ENCODE assay signal across 11 cellular contexts in genomic region chrX:1465261-1466231, GRCh38. TPM values are rescaled to one million over a fixed set of nuclear protein-coding genes. Genes with fewer than 3 reads are reported as not detected.
DNase-seq lines count a peak whose midpoint lies in the region; ATAC-seq and TF ChIP-seq lines count a peak whose summit lies in the region.
"Had no signal": no experiment of that assay in that cellular context is flagged by ENCODE, and none has a peak within 500 bp of the region (broad histone marks: within the 10 kb centered on the region; RNA-seq: fewer than 3 reads in every experiment).

No MANE protein-coding gene starts in this region.

- peaks cover 10 to 57% (median 49%) of the 10 kb centered on the region in 11 experiments; a peak in 21 of 22 replicates for H3K36me3 ChIP-seq in BLaER1 treated with 17β-estradiol and CSF1 and Interleukin-3, amounts not matched to agents 10 nM and 100 nM
- H3K36me3 ChIP-seq in HUES6 (ENCODE audit: control insufficient read depth, insufficient read depth, low read length), result no peaks in the 10 kb centered on the region
- H3K36me3 ChIP-seq in mucosa of descending colon (ENCODE audit: low read depth), result no peaks in the 10 kb centered on the region
- H3K36me3 ChIP-seq in osteoblast (ENCODE audit: insufficient read depth, low read length), result no peaks in the 10 kb centered on the region

- CTCF ChIA-PET in activated naive CD4-positive, alpha-beta T cell treated with anti-CD3 and anti-CD28 coated beads, Interleukin-2, amount 10 ng/mL, durations not matched to agents 7 days and 5 days (lab: Charles Lee), result no interaction called here

- peaks cover 87% of the 10 kb centered on the region for H3K4me1 Mint-ChIP-seq in activated naive CD4-positive, alpha-beta T cell treated with anti-CD3 and anti-CD28 coated beads, Interleukin-2, amount 10 ng/mL, durations not matched to agents 7 days and 5 days
- H3K4me1 Mint-ChIP-seq: endodermal cell had no signal

- no peak for DNase-seq in activated naive CD4-positive, alpha-beta T cell treated with anti-CD3 and anti-CD28 coated beads, Interleukin-2, amount 10 ng/mL, durations not matched to agents 7 days and 5 days
- DNase-seq in mucosa of descending colon, result peak in 2 of 3 donors; percentile 1 to 51
- no peak for DNase-seq in osteoblast (ENCODE audit: insufficient read length, low spot score, missing footprints)
- DNase-seq in SKM-1 (lab: John Stamatoyannopoulos, UW; ENCODE audit: unreplicated experiment), result no peak
- no peak for DNase-seq in NCI-H748 treated with DMSO at 0.1 percent for 48 hours (lab: John Stamatoyannopoulos, UW)
- DNase-seq: hypothalamus, NCI-H1436 had no signal

- no peak overlapping the region for H2AFZ ChIP-seq in osteoblast (ENCODE audit: low read length)

- peak overlapping the region; percentile 4 to 61 (median 47); a peak in 17 of 22 replicates for H3K9ac ChIP-seq in BLaER1 treated with 17β-estradiol and CSF1 and Interleukin-3, amounts not matched to agents 10 nM and 100 nM
- no peak overlapping the region for H3K9ac ChIP-seq in HUES6 (ENCODE audit: low read length)

- peak overlapping the region in 8 of 11 experiments; percentile 19 to 49 (median 32); a peak in 11 of 22 replicates for H3K27ac ChIP-seq in BLaER1 treated with 17β-estradiol and CSF1 and Interleukin-3, amounts not matched to agents 10 nM and 100 nM
- H3K27ac ChIP-seq in HUES6 (ENCODE audit: low read depth, low read length) (no peak overlapping the region), osteoblast (ENCODE audit: low read depth, low read length) (no peak overlapping the region)

- no peaks in the 10 kb centered on the region for H3K27me3 Mint-ChIP-seq in activated naive CD4-positive, alpha-beta T cell treated with anti-CD3 and anti-CD28 coated beads, Interleukin-2, amount 10 ng/mL, durations not matched to agents 7 days and 5 days

- ATAC-seq in mucosa of descending colon (no peak), HG03565 (IDR thresholded peaks at IDR 0.05; ENCODE audit: unreplicated experiment) (no peak)

- peak overlapping the region; percentile 73 for H3K4me3 Mint-ChIP-seq in activated naive CD4-positive, alpha-beta T cell treated with anti-CD3 and anti-CD28 coated beads, Interleukin-2, amount 10 ng/mL, durations not matched to agents 7 days and 5 days
- H3K4me3 Mint-ChIP-seq: endodermal cell had no signal

- peak overlapping the region; percentile 95 for H3K27ac Mint-ChIP-seq in activated naive CD4-positive, alpha-beta T cell treated with anti-CD3 and anti-CD28 coated beads, Interleukin-2, amount 10 ng/mL, durations not matched to agents 7 days and 5 days
- H3K27ac Mint-ChIP-seq: endodermal cell had no signal

- no peaks in the 10 kb centered on the region for H3K79me2 ChIP-seq in osteoblast (ENCODE audit: insufficient read depth, low read length)

- peaks cover 0 to 85% (median 75%) of the 10 kb centered on the region in 11 experiments; a peak in 18 of 22 replicates for H4K20me1 ChIP-seq in BLaER1 treated with 17β-estradiol and CSF1 and Interleukin-3, amounts not matched to agents 10 nM and 100 nM
- no peaks in the 10 kb centered on the region for H4K20me1 ChIP-seq in osteoblast (ENCODE audit: insufficient read depth, low read length)

- H3K4me2 ChIP-seq in BLaER1 treated with 17β-estradiol and CSF1 and Interleukin-3, amounts not matched to agents 10 nM and 100 nM, result peak overlapping the region; percentile 82 to 95 (median 88)
- no peak overlapping the region for H3K4me2 ChIP-seq in osteoblast (ENCODE audit: insufficient read depth, low read length)

- peaks cover 55% of the 10 kb centered on the region for H3K36me3 Mint-ChIP-seq in activated naive CD4-positive, alpha-beta T cell treated with anti-CD3 and anti-CD28 coated beads, Interleukin-2, amount 10 ng/mL, durations not matched to agents 7 days and 5 days

- no peaks in the 10 kb centered on the region for H3K9me3 Mint-ChIP-seq in activated naive CD4-positive, alpha-beta T cell treated with anti-CD3 and anti-CD28 coated beads, Interleukin-2, amount 10 ng/mL, durations not matched to agents 7 days and 5 days

- TF ChIP-seq CTCF in mucosa of descending colon (IDR thresholded peaks at IDR 0.05) (no peak), osteoblast (IDR thresholded peaks at IDR 0.05; ENCODE audit: extremely low read depth, low read depth, low read length) (no peak)

- H3K27me3 ChIP-seq in BLaER1 treated with 17β-estradiol and CSF1 and Interleukin-3, amounts not matched to agents 10 nM and 100 nM, result no peaks in the 10 kb centered on the region
- H3K27me3 ChIP-seq in HUES6 (ENCODE audit: control insufficient read depth, insufficient read depth, low read length) (peaks cover 60% of the 10 kb centered on the region), osteoblast (ENCODE audit: insufficient read depth, low read length) (peaks cover 41% of the 10 kb centered on the region)

- H3K9me3 ChIP-seq in BLaER1 treated with 17β-estradiol and CSF1 and Interleukin-3, amounts not matched to agents 10 nM and 100 nM (replicated peaks in 1 of 11), result no peaks in the 10 kb centered on the region
- H3K9me3 ChIP-seq in HUES6 (ENCODE audit: control insufficient read depth, insufficient read depth, low read depth, low read length) (no peaks in the 10 kb centered on the region), mucosa of descending colon (no peaks in the 10 kb centered on the region), osteoblast (ENCODE audit: low read depth, low read length) (no peaks in the 10 kb centered on the region)

- H3K4me1 ChIP-seq in BLaER1 treated with 17β-estradiol and CSF1 and Interleukin-3, amounts not matched to agents 10 nM and 100 nM, result peaks cover 76 to 88% (median 77%) of the 10 kb centered on the region in 10 experiments
- H3K4me1 ChIP-seq in HUES6 (ENCODE audit: control insufficient read depth, insufficient read depth, low read length) (peaks cover 4% of the 10 kb centered on the region; the same call in 1 of the 2 replicates), mucosa of descending colon (ENCODE audit: low read depth) (no peaks in the 10 kb centered on the region), osteoblast (ENCODE audit: insufficient read depth, low read length) (peaks cover 11% of the 10 kb centered on the region)

- peak overlapping the region in 7 of 10 experiments; percentile 11 to 25 (median 19); a peak in 10 of 20 replicates for H3K4me3 ChIP-seq in BLaER1 treated with 17β-estradiol and CSF1 and Interleukin-3, amounts not matched to agents 10 nM and 100 nM
- H3K4me3 ChIP-seq in HUES6 (ENCODE audit: low read depth, low read length), result peak overlapping the region; percentile 23; the same call in 1 of the 2 replicates
- H3K4me3 ChIP-seq in mucosa of descending colon, result no peak overlapping the region
- H3K4me3 ChIP-seq in osteoblast (ENCODE audit: insufficient read depth, low read length), result no peak overlapping the region

- intact Hi-C loops in mucosa of descending colon (cut with DNase I, micrococcal nuclease), result loop anchor here in 1 of 2 donors (10.0 kb wide), 1 partner anchor 109 kb away; no protein-coding TSS in a partner anchor

RNA-seq across cellular contexts. Expression of gene ASMTL, which starts 12.8 kb away (rescaled TPM):
- total RNA-seq in mucosa of descending colon, result 10 to 100 TPM; 15.6 to 32.0 (median 18.8) TPM
- 22.4 and 24.6 TPM in 2 replicates for total RNA-seq in osteoblast

Comparison
In these comparisons a context has a peak if more than half of its experiments do, and no peak if none do; other contexts are left out.
1. H3K27ac ChIP-seq: peak in BLaER1 treated with 17β-estradiol and CSF1 and Interleukin-3, amounts not matched to agents 10 nM and 100 nM (8 of 11); none in HUES6 (single experiment) and osteoblast (single experiment).
2. H3K4me3 ChIP-seq: peak in BLaER1 treated with 17β-estradiol and CSF1 and Interleukin-3, amounts not matched to agents 10 nM and 100 nM (7 of 10) and HUES6 (single experiment); none in mucosa of descending colon (single experiment) and osteoblast (single experiment).
3. DNase-seq: peak in mucosa of descending colon (2 of 3); none in activated naive CD4-positive, alpha-beta T cell treated with anti-CD3 and anti-CD28 coated beads, Interleukin-2, amount 10 ng/mL, durations not matched to agents 7 days and 5 days (single experiment), osteoblast (single experiment), SKM-1 (single experiment) and NCI-H748 treated with DMSO at 0.1 percent for 48 hours (single experiment).